ENCODE assay signal across 8 cellular contexts in the genomic region with DNA sequence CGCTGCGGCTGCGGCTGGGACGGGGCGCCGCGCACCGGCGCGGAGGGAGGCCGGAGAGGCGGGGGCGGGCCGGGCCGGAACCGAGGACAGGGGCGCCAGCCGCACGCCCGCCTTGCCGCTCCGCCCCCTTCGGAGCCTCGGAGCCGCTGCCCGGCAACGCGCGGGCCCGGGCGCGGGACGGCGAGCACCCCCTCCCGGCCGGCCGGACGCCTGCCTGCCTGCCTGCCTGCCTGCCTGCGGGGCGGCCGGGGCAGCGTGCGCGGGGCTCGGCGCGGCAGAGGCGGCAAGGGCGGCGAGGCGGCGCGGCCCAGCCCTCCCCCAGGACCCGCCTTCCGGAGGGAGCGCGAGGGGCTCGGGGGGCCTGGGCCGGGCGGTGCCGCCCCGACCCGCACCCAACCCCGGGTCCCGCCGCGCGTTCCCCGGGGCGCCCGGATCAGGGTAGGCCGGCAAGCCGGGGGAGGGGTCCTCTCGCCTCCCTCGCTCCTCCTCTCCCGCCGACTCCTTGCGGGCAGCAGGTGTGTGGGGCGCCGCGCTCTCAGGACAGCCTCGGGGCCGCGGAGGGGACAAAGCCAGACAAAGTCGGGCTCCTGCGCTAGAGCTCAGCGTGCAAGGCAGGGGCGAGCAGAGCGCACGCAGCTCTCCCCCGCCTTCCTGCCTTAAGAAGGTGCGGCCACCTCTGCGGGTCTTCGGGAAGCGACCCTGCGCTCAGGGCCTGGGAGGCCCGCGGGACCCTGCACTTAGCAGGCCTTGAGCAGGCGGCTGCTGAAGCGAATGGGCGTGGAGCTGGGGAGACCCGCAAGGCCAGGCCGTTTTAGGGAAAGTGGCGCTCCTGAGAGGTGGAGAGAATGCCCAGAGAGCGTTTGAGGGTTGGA. TPM values are rescaled to one million over a fixed set of nuclear protein-coding genes. Genes with fewer than 3 reads are reported as not detected.
A peak's percentile ranks its signal among the peaks of the same experiment; 100 is the strongest.
DNase-seq lines count a peak whose midpoint lies in the region; ATAC-seq, FAIRE-seq and TF ChIP-seq lines count a peak whose summit lies in the region.

A gene (minus strand): TSS at position 58 of the 872 bp plus-strand sequence. CDS start 120 bp downstream, outside the sequence.

- no peaks in the 10 kb centered on the region for H3K36me3 Mint-ChIP-seq in stimulated activated naive B cell treated with anti-CD40 and anti-IgM and Interleukin-4, amounts not matched to agents 10 μg/mL and 1 μg/mL and 100 μg/mL, for 72 hours

- peak within 1 kb of the TSS; percentile 69 for H3K4me2 ChIP-seq in endothelial cell of umbilical vein (ENCODE audit: insufficient read depth, low read length)

- H3K79me2 ChIP-seq in endothelial cell of umbilical vein (ENCODE audit: control insufficient read depth, insufficient read depth, low read length) = peaks cover 20% of the 10 kb centered on the region

- H3K9me1 ChIP-seq in endothelial cell of umbilical vein (replicated peaks; ENCODE audit: control insufficient read depth, extremely low read depth, insufficient read depth, low read length) = no peaks in the 10 kb centered on the region

- H3K9me3 Mint-ChIP-seq in stimulated activated naive B cell treated with anti-CD40 and anti-IgM and Interleukin-4, amounts not matched to agents 10 μg/mL and 1 μg/mL and 100 μg/mL, for 72 hours = no peaks in the 10 kb centered on the region

- no peaks in the 10 kb centered on the region for H3K36me3 ChIP-seq in endothelial cell of umbilical vein (ENCODE audit: control insufficient read depth in 2 of 2, extremely low read depth in 1 of 2, insufficient read depth in 2 of 2, low read length in 2 of 2)
- H3K36me3 ChIP-seq in mucosa of descending colon (ENCODE audit: low read depth) = no peaks in the 10 kb centered on the region

- peak; percentile 15 for FAIRE-seq in endothelial cell of umbilical vein (lab: Jason Lieb, UNC)

- H3K9me3 ChIP-seq in endothelial cell of umbilical vein (replicated peaks; ENCODE audit: control insufficient read depth, insufficient read depth, low read length) (no peaks in the 10 kb centered on the region), mucosa of descending colon (no peaks in the 10 kb centered on the region)

- H3K4me3 ChIP-seq in endothelial cell of umbilical vein (replicated peaks in 1 of 3; ENCODE audit: insufficient read depth in 1 of 3, low read depth in 1 of 3, low read length in 3 of 3) (peak within 1 kb of the TSS; percentile 59 to 93 (median 72)), mucosa of descending colon (peak within 1 kb of the TSS; percentile 29)

- H3K27me3 ChIP-seq in endothelial cell of umbilical vein (ENCODE audit: control insufficient read depth in 2 of 2, insufficient read depth in 2 of 2, low read length in 2 of 2) = no peaks in the 10 kb centered on the region

- CTCF ChIA-PET in endothelial cell of umbilical vein (lab: Charles Lee) = interaction anchor here (0.8 to 5.5 kb wide), 6 partner anchors 11 to 95 kb away, joined by 3 to 117 read pairs (median 5); no protein-coding TSS in a partner anchor

- no peaks in the 10 kb centered on the region for H4K20me1 ChIP-seq in endothelial cell of umbilical vein (replicated peaks; ENCODE audit: control insufficient read depth, extremely low read depth, insufficient read depth, low read length)

- H3K4me1 Mint-ChIP-seq in stimulated activated naive B cell treated with anti-CD40 and anti-IgM and Interleukin-4, amounts not matched to agents 10 μg/mL and 1 μg/mL and 100 μg/mL, for 72 hours = peaks cover 4 to 15% of the 10 kb centered on the region in 2 donors

- intact Hi-C loops in endothelial cell of umbilical vein (cut with micrococcal nuclease) = loop anchor here (1.0 kb wide), 2 partner anchors 95 to 251 kb away; no protein-coding TSS in a partner anchor
- intact Hi-C loops in mucosa of descending colon (cut with DNase I, micrococcal nuclease) = no loop called here

- H3K4me3 Mint-ChIP-seq in stimulated activated naive B cell treated with anti-CD40 and anti-IgM and Interleukin-4, amounts not matched to agents 10 μg/mL and 1 μg/mL and 100 μg/mL, for 72 hours = peak within 1 kb of the TSS; percentile 90 to 94

- DNase-seq in AG08396 (ENCODE audit: low spot score) = peak; percentile 95
- peak; percentile 68 for DNase-seq in NCI-H460 (ENCODE audit: extremely low read depth, low read depth)
- peak; percentile 4 to 14 for DNase-seq in activated CD8-positive, alpha-beta memory T cell treated with anti-CD3 and anti-CD28 coated beads for 4 hours (ENCODE audit: low read depth in 2 of 2)
- peak; percentile 62 for DNase-seq in endothelial cell of umbilical vein (ENCODE audit: low read depth, low spot score)
- peak; percentile 59 to 83 (median 65) for DNase-seq in mucosa of descending colon
- peak; percentile 38 for DNase-seq in stimulated activated naive B cell treated with anti-CD40 and anti-IgM and Interleukin-4, amounts not matched to agents 10 μg/mL and 1 μg/mL and 100 μg/mL, for 72 hours

- peak within 1 kb of the TSS; percentile 79 for H3K27ac Mint-ChIP-seq in stimulated activated naive B cell treated with anti-CD40 and anti-IgM and Interleukin-4, amounts not matched to agents 10 μg/mL and 1 μg/mL and 100 μg/mL, for 72 hours

- TF ChIP-seq POLR2A in endothelial cell of umbilical vein (IDR thresholded peaks at IDR 0.05; ENCODE audit: low read depth, low read length) = no peak

- peaks cover 37 to 47% of the 10 kb centered on the region in 2 donors for H3K27me3 Mint-ChIP-seq in stimulated activated naive B cell treated with anti-CD40 and anti-IgM and Interleukin-4, amounts not matched to agents 10 μg/mL and 1 μg/mL and 100 μg/mL, for 72 hours

- POLR2A ChIA-PET in endothelial cell of umbilical vein (lab: Charles Lee) = no interaction called here

- peak within 1 kb of the TSS; percentile 85 for H2AFZ ChIP-seq in endothelial cell of umbilical vein (ENCODE audit: low read depth, low read length)

- no TSS peak for BruUV-seq in endothelial cell of umbilical vein (replicated peaks; lab: Mats Ljungman, UMichigan)

- TF ChIP-seq CTCF in endothelial cell of umbilical vein (IDR thresholded peaks at IDR 0.05; ENCODE audit: extremely low read depth in 1 of 2, insufficient read depth in 1 of 2, low read depth in 1 of 2, low read length in 2 of 2) (peak; percentile 6 to 21), mucosa of descending colon (IDR thresholded peaks at IDR 0.05) (peak; percentile 14)

- ATAC-seq in GM18519 (IDR thresholded peaks at IDR 0.05; ENCODE audit: low FRiP score, unreplicated experiment) (peak; percentile 78), HG03064 (IDR thresholded peaks at IDR 0.05; ENCODE audit: low read depth, unreplicated experiment) (peak; percentile 80), mucosa of descending colon (peak; percentile 91)
- ATAC-seq in stimulated activated naive B cell treated with anti-CD40 and anti-IgM and Interleukin-4, amounts not matched to agents 10 μg/mL and 1 μg/mL and 100 μg/mL, for 72 hours (replicated peaks) = peak; percentile 88 to 91

- dilution Hi-C loops in endothelial cell of umbilical vein (cut with MboI; ENCODE audit: extremely low pct_ligation_motif_present, low sequenced_read_pairs) = no loop called here

- H3K9ac ChIP-seq in endothelial cell of umbilical vein (replicated peaks; ENCODE audit: extremely low read depth, insufficient read depth, low read length) = peak within 1 kb of the TSS; percentile 65

- H3K27ac ChIP-seq in endothelial cell of umbilical vein (ENCODE audit: insufficient read depth, low read depth, low read length) = no peak within 1 kb of the TSS

- H3K4me1 ChIP-seq in endothelial cell of umbilical vein (ENCODE audit: control insufficient read depth, extremely low read depth, insufficient read depth, low read length) (peaks cover 24% of the 10 kb centered on the region), mucosa of descending colon (ENCODE audit: low read depth) (peaks cover 4% of the 10 kb centered on the region)

TF ChIP-seq in endothelial cell of umbilical vein, 7 proteins besides CTCF, POLR2A, EP300 and RAD21:
- peak; percentile 46 for TF ChIP-seq POLR2AphosphoS5 (IDR thresholded peaks at IDR 0.05; ENCODE audit: insufficient read depth, low read depth, low read length)
- TF ChIP-seq, protein P1, sequence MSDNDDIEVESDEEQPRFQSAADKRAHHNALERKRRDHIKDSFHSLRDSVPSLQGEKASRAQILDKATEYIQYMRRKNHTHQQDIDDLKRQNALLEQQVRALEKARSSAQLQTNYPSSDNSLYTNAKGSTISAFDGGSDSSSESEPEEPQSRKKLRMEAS (IDR thresholded peaks at IDR 0.05; ENCODE audit: insufficient read depth, insufficient read length) = no peak
TF ChIP-seq in endothelial cell of umbilical vein: peak in this region for 1.

RNA-seq across cellular contexts. Expression of the gene that starts here (rescaled TPM):
- total RNA-seq in NCI-H460 (2014; rRNA removed; shearing (Covaris generic)) = 6.3 and 7.5 TPM in 2 replicates
- polyA plus RNA-seq in NCI-H460 (2014; cell fraction: nucleus; rRNA removed) = 3.7 and 4.3 TPM in 2 replicates
- 10.9 and 12.4 TPM in 2 replicates for total RNA-seq in endothelial cell of umbilical vein
- polyA plus RNA-seq in endothelial cell of umbilical vein = 3.9 and 4.6 TPM in 2 replicates
- 3.2 TPM in 2 replicates for polyA plus RNA-seq in endothelial cell of umbilical vein (2011; cell fraction: cytosol; rRNA removed)
- 7.1 and 7.5 TPM in 2 replicates for polyA plus RNA-seq in endothelial cell of umbilical vein (2011; cell fraction: nucleus; rRNA removed)
- polyA plus RNA-seq in endothelial cell of umbilical vein (2012) = 7.5 and 8.7 TPM in 2 replicates
- 11.0 and 12.8 TPM in 2 replicates for polyA minus RNA-seq in endothelial cell of umbilical vein
- polyA minus RNA-seq in endothelial cell of umbilical vein (2011; cell fraction: cytosol; rRNA and poly(A)+ RNA removed) = 7.0 TPM
- polyA minus RNA-seq in endothelial cell of umbilical vein (2011; cell fraction: nucleus; rRNA and poly(A)+ RNA removed) = 11.0 and 15.8 TPM in 2 replicates
- total RNA-seq in mucosa of descending colon = 1 to 10 TPM; 2.0 to 4.2 (median 2.1) TPM

Comparison
In these comparisons a context has a peak if more than half of its experiments do, and no peak if none do; other contexts are left out.
1. DNase-seq: peak in every context shown above with its lines; median percentile 95 in AG08396; 68 in NCI-H460; 65 in mucosa of descending colon; 62 in endothelial cell of umbilical vein; 38 in stimulated activated naive B cell treated with anti-CD40 and anti-IgM and Interleukin-4, amounts not matched to agents 10 μg/mL and 1 μg/mL and 100 μg/mL, for 72 hours; 9 in activated CD8-positive, alpha-beta memory T cell treated with anti-CD3 and anti-CD28 coated beads for 4 hours.